Comparison of ENCODE assay signal across 9 cellular contexts in the genomic region with DNA sequence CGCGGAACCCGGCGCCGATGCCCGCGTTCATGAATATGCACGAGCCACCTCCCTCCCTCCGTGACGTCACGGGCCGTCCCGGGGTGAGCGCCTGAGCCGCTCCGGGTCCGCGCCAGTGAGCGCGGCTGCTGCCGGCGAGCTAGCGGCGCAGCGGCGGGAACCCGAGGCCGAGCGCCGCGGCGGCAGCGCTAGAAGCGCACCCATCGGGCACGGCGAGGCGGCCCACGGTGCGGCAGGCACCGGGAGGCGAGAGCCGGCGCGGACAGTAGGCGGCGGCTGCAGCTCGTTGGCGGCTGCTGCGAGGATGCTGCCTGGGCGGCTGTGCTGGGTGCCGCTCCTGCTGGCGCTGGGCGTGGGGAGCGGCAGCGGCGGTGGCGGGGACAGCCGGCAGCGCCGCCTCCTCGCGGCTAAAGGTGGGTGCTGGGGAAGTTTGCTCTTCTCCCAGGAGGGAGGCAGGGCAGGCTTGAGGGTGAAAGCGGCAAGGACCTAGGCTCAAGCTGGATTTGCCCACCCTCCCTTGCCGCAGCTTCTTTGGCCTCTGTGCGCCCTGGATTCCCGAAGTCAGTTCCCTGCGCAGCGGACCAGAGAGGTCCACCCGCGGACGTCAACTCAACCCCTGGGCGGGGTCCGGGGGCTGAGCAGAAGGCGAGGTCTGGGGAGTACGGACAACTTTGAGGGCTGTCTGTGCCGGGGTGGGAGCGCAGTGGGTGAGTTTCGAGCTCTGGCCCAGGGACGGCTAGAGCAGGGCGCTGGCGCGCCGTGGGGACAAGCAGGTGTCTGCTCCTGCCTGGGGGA. TPM values are rescaled to one million over a fixed set of nuclear protein-coding genes. Genes with fewer than 3 reads are reported as not detected.
DNase-seq lines count a peak whose midpoint lies in the region; ATAC-seq, FAIRE-seq and TF ChIP-seq lines count a peak whose summit lies in the region.
"Had no signal": no experiment of that assay in that cellular context is flagged by ENCODE, and none has a peak within 500 bp of the region (broad histone marks: within the 10 kb centered on the region; RNA-seq: fewer than 3 reads in every experiment).

Gene CLSTN2 (plus strand): TSS at position 115 of the 795 bp plus-strand sequence.

- peaks cover 4 to 26% of the 10 kb centered on the region in 2 experiments for H3K27me3 ChIP-seq in HepG2 (ENCODE audit: control insufficient read depth in 1 of 2, insufficient read depth in 2 of 2, low read length in 2 of 2)

- H3K9me3 Mint-ChIP-seq in activated CD4-positive, alpha-beta T cell treated with anti-CD3 and anti-CD28 coated beads, Interleukin-2, amount 10 ng/mL, durations not matched to agents 7 days and 5 days = no peaks in the 10 kb centered on the region
- H3K9me3 Mint-ChIP-seq: activated naive CD4-positive, alpha-beta T cell treated with anti-CD3 and anti-CD28 coated beads, Interleukin-2, amount 50 U/mL, for 72 hours had no signal

- intact Hi-C loops in HepG2 (cut with micrococcal nuclease; ENCODE audit: unreplicated experiment) = no loop called here

- H3K36me3 ChIP-seq in HepG2 (replicated peaks in 1 of 2; ENCODE audit: control insufficient read depth in 1 of 2, insufficient read depth in 2 of 2, low read length in 2 of 2) = no peaks in the 10 kb centered on the region

- WGBS in HepG2 (ENCODE audit: low lambda C conversion rate) = 22% methylated on average over 6 of the region's 84 CpGs

- H3K27ac ChIP-seq in HepG2 (ENCODE audit: extremely low read length, insufficient read depth, low read length) = no peak within 1 kb of the TSS

- CTCF ChIA-PET in activated CD4-positive, alpha-beta T cell treated with anti-CD3 and anti-CD28 coated beads, Interleukin-2, amount 10 ng/mL, durations not matched to agents 7 days and 5 days (lab: Charles Lee) = no interaction called here
- CTCF ChIA-PET in HepG2 (lab: Yijun Ruan, JAX; ENCODE audit: low intra/inter-chr PET ratio, low total read pairs) = no interaction called here

- no peak for TF ChIP-seq POLR2A in HepG2 (IDR thresholded peaks at IDR 0.05; ENCODE audit: insufficient read depth in 1 of 2, low read depth in 2 of 2, low read length in 2 of 2)

- in situ Hi-C loops in HepG2 (cut with HindIII; ENCODE audit: extremely low pct_ligation_motif_present, low pct_unique_long_range_greater_than_20kb) = no loop called here

- H3K27ac Mint-ChIP-seq in activated CD4-positive, alpha-beta T cell treated with anti-CD3 and anti-CD28 coated beads, Interleukin-2, amount 10 ng/mL, durations not matched to agents 7 days and 5 days = no peak within 1 kb of the TSS
- H3K27ac Mint-ChIP-seq: activated naive CD4-positive, alpha-beta T cell treated with anti-CD3 and anti-CD28 coated beads, Interleukin-2, amount 50 U/mL, for 72 hours had no signal

- ATAC-seq in HG03354 (IDR thresholded peaks at IDR 0.05; ENCODE audit: poor library complexity, severe bottlenecking, unreplicated experiment) (peak; percentile 70), HepG2 (peak; percentile 73), HG02870 (IDR thresholded peaks at IDR 0.05; ENCODE audit: unreplicated experiment) (no peak)

- H3K27me3 Mint-ChIP-seq in activated CD4-positive, alpha-beta T cell treated with anti-CD3 and anti-CD28 coated beads, Interleukin-2, amount 10 ng/mL, durations not matched to agents 7 days and 5 days = peaks cover 48% of the 10 kb centered on the region

- BruUV-seq in HepG2 (replicated peaks; lab: Mats Ljungman, UMichigan) = no TSS peak

- H3K9ac ChIP-seq in HepG2 (ENCODE audit: insufficient read depth, low read depth, low read length) = no peak within 1 kb of the TSS

- no peak for TF ChIP-seq RAD21 in HepG2 (CRISPR knock-in tag; IDR thresholded peaks at IDR 0.05)

- no peak within 1 kb of the TSS for H3K4me3 Mint-ChIP-seq in activated CD4-positive, alpha-beta T cell treated with anti-CD3 and anti-CD28 coated beads, Interleukin-2, amount 10 ng/mL, durations not matched to agents 7 days and 5 days

- H4K20me1 ChIP-seq in HepG2 (ENCODE audit: insufficient read depth, low read length) = no peaks in the 10 kb centered on the region

- no peaks in the 10 kb centered on the region for H3K79me2 ChIP-seq in HepG2 (ENCODE audit: insufficient read depth, low read length)

- no peak within 1 kb of the TSS for H2AFZ ChIP-seq in HepG2 (ENCODE audit: low read length)

- no peaks in the 10 kb centered on the region for H3K36me3 Mint-ChIP-seq in activated CD4-positive, alpha-beta T cell treated with anti-CD3 and anti-CD28 coated beads, Interleukin-2, amount 10 ng/mL, durations not matched to agents 7 days and 5 days (ENCODE audit: low read depth)
- H3K36me3 Mint-ChIP-seq: activated naive CD4-positive, alpha-beta T cell treated with anti-CD3 and anti-CD28 coated beads, Interleukin-2, amount 50 U/mL, for 72 hours had no signal

- TF ChIP-seq EP300 in HepG2 (IDR thresholded peaks at IDR 0.05; ENCODE audit: low read depth in 2 of 2, low read length in 2 of 2) (no peak), HepG2 (CRISPR knock-in tag; IDR thresholded peaks at IDR 0.05; ENCODE audit: borderline replicate concordance) (no peak)

- FAIRE-seq in HepG2 (lab: Jason Lieb, UNC) = no peak

- POLR2A ChIA-PET in activated CD4-positive, alpha-beta T cell treated with anti-CD3 and anti-CD28 coated beads, Interleukin-2, amount 10 ng/mL, durations not matched to agents 7 days and 5 days (lab: Charles Lee) = no interaction called here
- POLR2A ChIA-PET in HepG2 (lab: Yijun Ruan, JAX) = no interaction called here

- DNase-seq in activated CD4-positive, alpha-beta T cell treated with anti-CD3 and anti-CD28 coated beads, Interleukin-2, amount 10 ng/mL, durations not matched to agents 7 days and 5 days = peak; percentile 15
- DNase-seq in activated CD4-positive, alpha-beta T cell treated with anti-CD3 and anti-CD28 coated beads for 1 hour = no peak
- DNase-seq in NOMO-1 treated with dmso at 0.1 percent for 144 hours (lab: John Stamatoyannopoulos, UW; ENCODE audit: unreplicated experiment) = peak; percentile 88
- peak; percentile 9 for DNase-seq in dermis blood vessel endothelial cell
- no peak for DNase-seq in HepG2 (ENCODE audit: low spot score)
- peak; percentile 20 for DNase-seq in stromal cell of bone marrow (ENCODE audit: low read depth)

- peaks cover 7% of the 10 kb centered on the region for H3K4me1 Mint-ChIP-seq in activated CD4-positive, alpha-beta T cell treated with anti-CD3 and anti-CD28 coated beads, Interleukin-2, amount 10 ng/mL, durations not matched to agents 7 days and 5 days

- TF ChIP-seq CTCF in HepG2 (CRISPR knock-in tag; IDR thresholded peaks at IDR 0.05) = no peak

- H3K4me2 ChIP-seq in HepG2 (ENCODE audit: low read depth, low read length) = peak within 1 kb of the TSS; percentile 49

- no peaks in the 10 kb centered on the region for H3K9me3 ChIP-seq in HepG2 (ENCODE audit: low read length)

- H3K4me3 ChIP-seq in HepG2 (replicated peaks in 1 of 3; ENCODE audit: insufficient read depth in 1 of 3, low read depth in 2 of 3, low read length in 3 of 3) = peak within 1 kb of the TSS in 1 of 3 experiments; percentile 50; a peak in 1 of 6 replicates

- H3K4me1 ChIP-seq in HepG2 (ENCODE audit: insufficient read depth, low read length) = peaks cover 12% of the 10 kb centered on the region

TF ChIP-seq in HepG2, 621 proteins besides CTCF, POLR2A, EP300 and RAD21:
- peak; percentile 79 for TF ChIP-seq HNRNPLL (IDR thresholded peaks at IDR 0.05; ENCODE audit: low read depth, low read length, poor library complexity, severe bottlenecking)
- TF ChIP-seq SYNCRIP (IDR thresholded peaks at IDR 0.05; ENCODE audit: insufficient read depth, low read depth, low read length) = no peak
- TF ChIP-seq CREB1 (IDR thresholded peaks at IDR 0.05) = peak; percentile 94
- no peak for TF ChIP-seq CREB1 (CRISPR knock-in tag; IDR thresholded peaks at IDR 0.05)

RNA-seq across cellular contexts. Expression of gene CLSTN2, which starts in this region (rescaled TPM):
- total RNA-seq in activated CD4-positive, alpha-beta T cell treated with anti-CD3 and anti-CD28 coated beads, Interleukin-2, amount 10 ng/mL, durations not matched to agents 7 days and 5 days = not detected
- total RNA-seq in dermis blood vessel endothelial cell (0.17 and 0.23 TPM in 2 replicates), HepG2 (2016; rRNA removed; fragmentation: Illumina TruSeq; extraction: Trizol) (not detected in 2 replicates)
- not detected in 2 replicates for total RNA-seq in HepG2 (2016; cell fraction: cytosol; rRNA removed; fragmentation: Illumina TruSeq; extraction: Trizol; ENCODE audit: low read depth)
- not detected in 2 replicates for total RNA-seq in HepG2 (2016; cell fraction: insoluble cytoplasmic fraction; rRNA removed; fragmentation: Illumina TruSeq; extraction: Trizol)
- not detected in 2 replicates for total RNA-seq in HepG2 (2016; cell fraction: membrane; rRNA removed; fragmentation: Illumina TruSeq; extraction: Trizol)
- not detected in 2 replicates for total RNA-seq in HepG2 (2016; cell fraction: nucleus; rRNA removed; fragmentation: Illumina TruSeq; extraction: Trizol)
- polyA plus RNA-seq in HepG2 (2011; rRNA removed) = not detected in 2 replicates
- polyA plus RNA-seq in HepG2 (2011; cell fraction: cytosol; rRNA removed) = not detected in 2 replicates
- not detected in 2 replicates for polyA plus RNA-seq in HepG2 (2011; cell fraction: nucleus; rRNA removed)
- 0.01 TPM in 1 of 2 replicates, not detected in the other for polyA plus RNA-seq in HepG2 (2012)
- polyA plus RNA-seq in HepG2 (2016; cell fraction: cytosol; fragmentation: Illumina TruSeq; extraction: Trizol; ENCODE audit: low read depth) = not detected in 2 replicates
- not detected in 2 replicates for polyA plus RNA-seq in HepG2 (2016; cell fraction: insoluble cytoplasmic fraction; fragmentation: Illumina TruSeq; extraction: Trizol; ENCODE audit: low read depth)
- not detected in 2 replicates for polyA plus RNA-seq in HepG2 (2016; cell fraction: membrane; fragmentation: Illumina TruSeq; extraction: Trizol; ENCODE audit: low read depth)
- not detected in 2 replicates for polyA plus RNA-seq in HepG2 (2016; cell fraction: nucleus; fragmentation: Illumina TruSeq; extraction: Trizol; ENCODE audit: insufficient read depth, low read depth)
- not detected in 2 replicates for polyA minus RNA-seq in HepG2 (2011; rRNA and poly(A)+ RNA removed; ENCODE audit: low replicate concordance)
- not detected in 2 replicates for polyA minus RNA-seq in HepG2 (2011; cell fraction: cytosol; rRNA and poly(A)+ RNA removed)
- not detected in 2 replicates for polyA minus RNA-seq in HepG2 (2011; cell fraction: nucleus; rRNA and poly(A)+ RNA removed)
- total RNA-seq: activated naive CD4-positive, alpha-beta T cell treated with anti-CD3 and anti-CD28 coated beads, Interleukin-2, amount 50 U/mL, for 72 hours had no signal

Comparison
In these comparisons a context has a peak if more than half of its experiments do, and no peak if none do; other contexts are left out.
1. Peak in DNase-seq in activated CD4-positive, alpha-beta T cell treated with anti-CD3 and anti-CD28 coated beads, Interleukin-2, amount 10 ng/mL, durations not matched to agents 7 days and 5 days; RNA of the gene not detected or under 1 TPM.
2. Peak in DNase-seq in dermis blood vessel endothelial cell; RNA of the gene not detected or under 1 TPM.
3. Peak in ATAC-seq and H3K4me2 ChIP-seq in HepG2; RNA of the gene not detected or under 1 TPM.
4. DNase-seq: peak in NOMO-1 treated with dmso at 0.1 percent for 144 hours (single experiment) and stromal cell of bone marrow (single experiment); none in activated CD4-positive, alpha-beta T cell treated with anti-CD3 and anti-CD28 coated beads for 1 hour (single experiment) and HepG2 (single experiment).